Comparison of ENCODE assay signal across 1 cellular context in genomic region chr15:44810237-44810636, GRCh38.
TF ChIP-seq lines count a peak whose summit lies in the region.

No MANE protein-coding gene starts in this region.

TF ChIP-seq in K562, 482 proteins besides CTCF, POLR2A, EP300 and RAD21 (continued from another document):
- no peak for TF ChIP-seq ZNF512 (tag; IDR thresholded peaks at IDR 0.05)
- no peak for TF ChIP-seq GTF2A2 (tag; IDR thresholded peaks at IDR 0.05)
- TF ChIP-seq CHD4 (IDR thresholded peaks at IDR 0.05; ENCODE audit: insufficient read depth, insufficient replicate concordance, low read depth, low read length, poor library complexity, severe bottlenecking), result no peak
- TF ChIP-seq FOXA3 (CRISPR knock-in tag; conservative IDR thresholded peaks at IDR 0.05 in 1 of 2, IDR thresholded peaks at IDR 0.05 in 1 of 2), result no peak
- TF ChIP-seq TFE3 (CRISPR knock-in tag; IDR thresholded peaks at IDR 0.05), result no peak
- TF ChIP-seq ZNF609 (CRISPR knock-in tag; IDR thresholded peaks at IDR 0.05; ENCODE audit: borderline replicate concordance), result no peak
- TF ChIP-seq ZNF395 (CRISPR knock-in tag; IDR thresholded peaks at IDR 0.05), result no peak
- TF ChIP-seq MED1 (CRISPR knock-in tag; IDR thresholded peaks at IDR 0.05; ENCODE audit: borderline replicate concordance), result no peak
- no peak for TF ChIP-seq ZNF583 (CRISPR knock-in tag; IDR thresholded peaks at IDR 0.05)
- TF ChIP-seq ZNF655 (CRISPR knock-in tag; IDR thresholded peaks at IDR 0.05), result no peak
- TF ChIP-seq ZC3H11A (IDR thresholded peaks at IDR 0.05; ENCODE audit: low read depth, low read length), result no peak
- no peak for TF ChIP-seq RUNX1 (IDR thresholded peaks at IDR 0.05; ENCODE audit: low read depth)
- no peak for TF ChIP-seq TAF1 (IDR thresholded peaks at IDR 0.05; ENCODE audit: control insufficient read depth, extremely low read depth, insufficient read depth, low read length, severe bottlenecking)
